In the genomic region with DNA sequence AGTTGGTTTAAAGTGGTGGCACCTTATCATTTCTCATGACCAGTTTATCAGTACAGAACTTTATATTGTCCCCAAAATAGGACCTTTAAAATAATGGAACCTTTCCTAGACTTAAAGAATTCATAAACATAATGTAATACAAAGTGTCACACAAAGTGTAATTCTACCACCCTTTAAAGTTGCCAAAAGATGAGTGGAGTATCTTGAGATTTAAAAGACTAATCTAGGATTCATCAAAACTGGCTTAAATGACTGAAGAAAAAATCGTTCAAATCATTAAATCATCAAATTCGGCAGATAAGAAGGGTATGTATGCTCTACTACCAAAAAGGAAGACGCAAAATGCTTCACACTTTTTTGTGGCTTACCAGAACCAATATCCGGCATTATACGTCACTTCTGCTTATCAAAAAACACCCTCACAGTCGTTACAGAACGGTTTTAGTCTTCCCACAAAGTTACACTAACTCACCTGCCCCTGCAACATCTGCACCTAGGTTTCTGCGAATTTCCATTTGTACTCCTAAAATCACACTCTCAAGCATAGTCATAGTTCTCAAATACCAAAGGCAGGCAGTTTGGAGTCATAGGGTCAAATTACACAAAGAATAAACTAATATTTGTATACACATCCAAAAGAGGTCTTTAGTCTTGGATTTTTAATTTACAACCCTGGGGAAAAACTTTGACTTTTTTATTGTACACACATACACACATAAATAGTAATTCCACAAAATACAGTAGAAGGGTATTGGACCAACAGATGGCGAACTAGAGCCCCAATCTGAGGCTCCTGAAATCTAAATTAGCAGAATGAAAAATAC, we compare ENCODE assay signal across 8 cellular contexts. TPM values are rescaled to one million over a fixed set of nuclear protein-coding genes. Genes with fewer than 3 reads are reported as not detected.
A peak's percentile ranks its signal among the peaks of the same experiment; 100 is the strongest.
DNase-seq lines count a peak whose midpoint lies in the region; ATAC-seq and TF ChIP-seq lines count a peak whose summit lies in the region.

No MANE protein-coding gene starts in this region.

- H3K4me1 ChIP-seq in foreskin keratinocyte: peaks cover 21% of the 10 kb centered on the region

- H3K27ac ChIP-seq in foreskin keratinocyte: no peak overlapping the region

- DNase-seq in AG09309 (ENCODE audit: low read depth) (no peak), NCI-H82 (lab: John Stamatoyannopoulos, UW) (peak; percentile 57), foreskin keratinocyte (no peak), retinal pigment epithelial cell (ENCODE audit: low read depth) (no peak), NCI-H2029 treated with DMSO at 0.1 percent for 48 hours (lab: John Stamatoyannopoulos, UW) (no peak)
- peak; percentile 30 for DNase-seq in activated CD8-positive, alpha-beta memory T cell treated with anti-CD3 and anti-CD28 coated beads, Interleukin-2, amount 50 U/mL, for 4 hours

- ATAC-seq in foreskin keratinocyte (no peak), GM21390 (IDR thresholded peaks at IDR 0.05; ENCODE audit: unreplicated experiment) (no peak)

- peak; percentile 77 for TF ChIP-seq CTCF in AG09309 (IDR thresholded peaks at IDR 0.05; ENCODE audit: control insufficient read depth, insufficient read depth, low read depth, low read length, missing control alignments)
- TF ChIP-seq CTCF in GM12875 (IDR thresholded peaks at IDR 0.05; ENCODE audit: borderline replicate concordance, insufficient read depth, low read depth, low read length): peak; percentile 30; the same call in 1 of the 2 replicates
- TF ChIP-seq CTCF in foreskin keratinocyte (conservative IDR thresholded peaks at IDR 0.05): peak; percentile 91
- peak; percentile 68 for TF ChIP-seq CTCF in retinal pigment epithelial cell (conservative IDR thresholded peaks at IDR 0.05; ENCODE audit: low read depth, low read length)

- no peaks in the 10 kb centered on the region for H3K27me3 ChIP-seq in foreskin keratinocyte

- H3K4me3 ChIP-seq in AG09309 (ENCODE audit: control insufficient read depth, low read depth, low read length): peak overlapping the region; percentile 80
- H3K4me3 ChIP-seq in GM12875 (ENCODE audit: low read depth, low read length): peak overlapping the region; percentile 79
- peak overlapping the region; percentile 80 for H3K4me3 ChIP-seq in retinal pigment epithelial cell (ENCODE audit: low read length)

RNA-seq across cellular contexts. Expression of a gene that starts 1.4 kb away (rescaled TPM):
- 33.9 and 35.8 TPM in 2 replicates for total RNA-seq in foreskin keratinocyte
- polyA plus RNA-seq in foreskin keratinocyte: 6.8 and 7.6 TPM in 2 replicates

Comparison
In these comparisons a context has a peak if more than half of its experiments do, and no peak if none do; other contexts are left out.
1. DNase-seq: peak in NCI-H82 (single experiment) and activated CD8-positive, alpha-beta memory T cell treated with anti-CD3 and anti-CD28 coated beads, Interleukin-2, amount 50 U/mL, for 4 hours (single experiment); none in AG09309 (single experiment), foreskin keratinocyte (0 of 2), retinal pigment epithelial cell (single experiment) and NCI-H2029 treated with DMSO at 0.1 percent for 48 hours (single experiment).
2. CTCF ChIP-seq: peak in every context shown above with its lines; median percentile 91 in foreskin keratinocyte; 77 in AG09309; 68 in retinal pigment epithelial cell; 30 in GM12875.
3. Peak in every context shown above with its lines, with median percentiles within 50 percentile points of each other: H3K4me3 ChIP-seq.